ENCODE assay signal across 9 cellular contexts in the genomic region with DNA sequence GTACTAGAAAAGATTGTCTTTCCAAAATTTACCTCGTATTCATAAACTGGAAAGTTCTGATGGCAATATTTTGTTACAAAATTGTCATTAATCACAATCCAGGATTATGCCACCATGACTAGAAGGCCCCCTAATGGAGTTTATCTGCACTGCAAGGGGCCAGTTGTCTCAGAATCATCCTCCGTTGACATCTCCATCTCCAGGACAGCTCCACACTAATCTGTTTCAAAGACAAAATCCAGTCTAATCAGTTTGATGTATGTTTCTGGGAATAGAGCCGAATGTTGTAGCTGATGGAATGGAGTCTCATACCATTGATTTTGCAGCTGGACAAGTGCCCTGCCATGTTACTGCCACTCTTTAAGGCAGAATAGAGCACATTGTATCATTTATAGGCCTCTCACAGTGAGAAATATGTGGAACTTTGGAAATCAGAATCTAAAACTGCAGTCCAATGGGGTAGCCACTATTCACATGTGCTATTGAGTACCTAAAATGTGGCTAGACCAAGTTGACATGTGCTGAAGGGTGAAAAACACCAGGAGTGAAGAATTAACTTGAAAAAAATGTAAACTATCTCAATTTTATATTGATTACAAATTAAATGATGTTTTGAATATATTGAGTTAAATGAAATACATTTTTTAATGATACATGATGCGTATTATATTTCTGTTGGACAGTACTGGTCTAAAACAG. TPM values are rescaled to one million over a fixed set of nuclear protein-coding genes. Genes with fewer than 3 reads are reported as not detected.
DNase-seq lines count a peak whose midpoint lies in the region; ATAC-seq and TF ChIP-seq lines count a peak whose summit lies in the region.
"Had no signal": no experiment of that assay in that cellular context is flagged by ENCODE, and none has a peak within 500 bp of the region (broad histone marks: within the 10 kb centered on the region; RNA-seq: fewer than 3 reads in every experiment).

No MANE protein-coding gene starts in this region.

- no peak overlapping the region for H3K23ac ChIP-seq in mesendoderm (ENCODE audit: low read length)

- H3K9me3 ChIP-seq in CD8-positive, alpha-beta T cell (ENCODE audit: low read length) = no peaks in the 10 kb centered on the region
- H3K9me3 ChIP-seq in HUES64 (ENCODE audit: insufficient read depth, low read depth, low read length) = no peaks in the 10 kb centered on the region

- H3K27ac Mint-ChIP-seq in CD8-positive, alpha-beta T cell = no peak overlapping the region
- peak overlapping the region; percentile 21 for H3K27ac Mint-ChIP-seq in activated naive CD4-positive, alpha-beta T cell treated with anti-CD3 and anti-CD28 coated beads, Interleukin-2, amount 50 U/mL, for 24 hours

- no peak overlapping the region for H4K8ac ChIP-seq in mesendoderm (ENCODE audit: low read depth, low read length)

- H3K36me3 ChIP-seq in CD8-positive, alpha-beta T cell (ENCODE audit: insufficient read depth, low read length) = no peaks in the 10 kb centered on the region
- H3K36me3 ChIP-seq in HUES64 (ENCODE audit: insufficient read depth, low read length) (peaks cover 56% of the 10 kb centered on the region), mesendoderm (ENCODE audit: control insufficient read depth, insufficient read depth, low read length) (peaks cover 3% of the 10 kb centered on the region)

- no peaks in the 10 kb centered on the region for H3K4me1 ChIP-seq in CD8-positive, alpha-beta T cell (ENCODE audit: insufficient read depth, low read length)
- H3K4me1 ChIP-seq in HUES64 (ENCODE audit: insufficient read depth, low read length) = peaks cover 12% of the 10 kb centered on the region
- H3K4me1 ChIP-seq in mesendoderm (ENCODE audit: control insufficient read depth, low read depth, low read length) = no peaks in the 10 kb centered on the region

- no peak overlapping the region for H2BK5ac ChIP-seq in mesendoderm (ENCODE audit: low read length)

- H3K4me2 ChIP-seq in mesendoderm (ENCODE audit: low read length) = no peak overlapping the region

- TF ChIP-seq CTCF in CD8-positive, alpha-beta T cell (IDR thresholded peaks at IDR 0.05) = peak; percentile 70

- H3K9me3 Mint-ChIP-seq in CD8-positive, alpha-beta T cell = no peaks in the 10 kb centered on the region
- no peaks in the 10 kb centered on the region for H3K9me3 Mint-ChIP-seq in activated naive CD4-positive, alpha-beta T cell treated with anti-CD3 and anti-CD28 coated beads, Interleukin-2, amount 50 U/mL, for 24 hours
- H3K9me3 Mint-ChIP-seq: stimulated activated naive CD8-positive, alpha-beta T cell treated with anti-CD3 and anti-CD28 coated beads, Interleukin-15, Interleukin-2, amounts not matched to agents 100 ng/mL and 50 ng/mL, for 24 hours had no signal

- no peak overlapping the region for H3K4me3 ChIP-seq in CD8-positive, alpha-beta T cell (ENCODE audit: low read depth, low read length)
- H3K4me3 ChIP-seq in HUES64 (ENCODE audit: low read length) (no peak overlapping the region), mesendoderm (ENCODE audit: low read length) (no peak overlapping the region)

- no peaks in the 10 kb centered on the region for H3K27me3 Mint-ChIP-seq in CD8-positive, alpha-beta T cell (ENCODE audit: low read depth)
- H3K27me3 Mint-ChIP-seq in activated naive CD4-positive, alpha-beta T cell treated with anti-CD3 and anti-CD28 coated beads, Interleukin-2, amount 50 U/mL, for 24 hours = no peaks in the 10 kb centered on the region
- H3K27me3 Mint-ChIP-seq: stimulated activated naive CD8-positive, alpha-beta T cell treated with anti-CD3 and anti-CD28 coated beads, Interleukin-15, Interleukin-2, amounts not matched to agents 100 ng/mL and 50 ng/mL, for 24 hours had no signal

- H3K4ac ChIP-seq in mesendoderm (ENCODE audit: low read depth, low read length) = no peak overlapping the region

- peaks cover 26% of the 10 kb centered on the region for H3K36me3 Mint-ChIP-seq in CD8-positive, alpha-beta T cell
- peaks cover 33% of the 10 kb centered on the region for H3K36me3 Mint-ChIP-seq in activated naive CD4-positive, alpha-beta T cell treated with anti-CD3 and anti-CD28 coated beads, Interleukin-2, amount 50 U/mL, for 24 hours

- H3K56ac ChIP-seq in mesendoderm (ENCODE audit: low read length) = no peak overlapping the region

- CTCF ChIA-PET in CD8-positive, alpha-beta T cell (lab: Charles Lee) = interaction anchor here (0.7 to 1.5 kb wide), 7 partner anchors 9 to 245 kb away, joined by 3 to 5 read pairs (median 3); partner anchors contain the start of gene KLHL7

- H2BK120ac ChIP-seq in mesendoderm (ENCODE audit: low read depth, low read length) = no peak overlapping the region

- H3K79me2 ChIP-seq in mesendoderm (ENCODE audit: control insufficient read depth, insufficient read depth, low read length) = peaks cover under 1% of the 10 kb centered on the region

- peak; percentile 77 for ATAC-seq in CD8-positive, alpha-beta T cell
- ATAC-seq in HG02623 (IDR thresholded peaks at IDR 0.05; ENCODE audit: unreplicated experiment) = no peak
- no peak for ATAC-seq in left colon
- no peak for ATAC-seq in GM18909 (IDR thresholded peaks at IDR 0.05; ENCODE audit: poor library complexity, unreplicated experiment)

- 92% methylated on average over 4 of the region's 4 CpGs for WGBS in HUES64
- 100% methylated on average over 1 of the region's 4 CpGs for WGBS in mesendoderm (ENCODE audit: extremely low coverage, insufficient coverage, low lambda C conversion rate)

- no peak overlapping the region for H4K5ac ChIP-seq in mesendoderm (ENCODE audit: low read length)

- no peaks in the 10 kb centered on the region for H3K27me3 ChIP-seq in CD8-positive, alpha-beta T cell (ENCODE audit: insufficient read depth, low read length)
- H3K27me3 ChIP-seq in HUES64 (ENCODE audit: insufficient read depth, low read length) (no peaks in the 10 kb centered on the region), mesendoderm (ENCODE audit: insufficient read depth, low read length, poor library complexity) (no peaks in the 10 kb centered on the region)

- H3K27ac ChIP-seq in CD8-positive, alpha-beta T cell (ENCODE audit: low read depth, low read length) = no peak overlapping the region
- H3K27ac ChIP-seq in HUES64 (ENCODE audit: low read depth, low read length) = peak overlapping the region; percentile 55; the same call in 1 of the 2 replicates
- no peak overlapping the region for H3K27ac ChIP-seq in mesendoderm (ENCODE audit: low read depth, low read length)

- POLR2A ChIA-PET in CD8-positive, alpha-beta T cell (lab: Charles Lee) = no interaction called here

- peaks cover 8% of the 10 kb centered on the region for H3K4me1 Mint-ChIP-seq in CD8-positive, alpha-beta T cell (ENCODE audit: low read depth)
- peaks cover 51% of the 10 kb centered on the region for H3K4me1 Mint-ChIP-seq in activated naive CD4-positive, alpha-beta T cell treated with anti-CD3 and anti-CD28 coated beads, Interleukin-2, amount 50 U/mL, for 24 hours

- DNase-seq in CD8-positive, alpha-beta T cell = peak in 1 of 7 experiments; percentile 29
- DNase-seq in mesendoderm = peak; percentile 63
- no peak for DNase-seq in left colon
- no peak for DNase-seq in NCI-H2196 (lab: John Stamatoyannopoulos, UW; ENCODE audit: unreplicated experiment)

- no peaks in the 10 kb centered on the region for H3K79me1 ChIP-seq in mesendoderm (ENCODE audit: low read length)

- H3K4me3 Mint-ChIP-seq in CD8-positive, alpha-beta T cell = no peak overlapping the region
- no peak overlapping the region for H3K4me3 Mint-ChIP-seq in activated naive CD4-positive, alpha-beta T cell treated with anti-CD3 and anti-CD28 coated beads, Interleukin-2, amount 50 U/mL, for 24 hours

- intact Hi-C loops in CD8-positive, alpha-beta T cell (cut with DNase I, micrococcal nuclease) = loop anchor here in 1 of 2 experiments (2.0 kb wide), 1 partner anchor 300 kb away; no protein-coding TSS in a partner anchor
- intact Hi-C loops in left colon (cut with DNase I, micrococcal nuclease) = no loop called here

- H2AK5ac ChIP-seq in mesendoderm (ENCODE audit: low read length) = no peak overlapping the region

- no peak overlapping the region for H3K18ac ChIP-seq in mesendoderm (ENCODE audit: low read length)

- no peak overlapping the region for H3K9ac ChIP-seq in HUES64 (ENCODE audit: low read depth, low read length)
- no peak overlapping the region for H3K9ac ChIP-seq in mesendoderm (ENCODE audit: low read length)

- no peak overlapping the region for H2BK15ac ChIP-seq in mesendoderm (replicated peaks; ENCODE audit: low read depth)

RNA-seq across cellular contexts. Expression of gene TOMM7, which starts 38.3 kb away (rescaled TPM):
- total RNA-seq in CD8-positive, alpha-beta T cell = 100 to 1,000 TPM; 595 to 610 TPM
- 330 TPM for polyA plus RNA-seq in HUES64 (2013, experiment 1 of 2)
- 334 TPM for polyA plus RNA-seq in HUES64 (2013, experiment 2 of 2)
- 769 TPM for polyA plus RNA-seq in mesendoderm (2013, experiment 1 of 2)
- 773 TPM for polyA plus RNA-seq in mesendoderm (2013, experiment 2 of 2)
- total RNA-seq in left colon = 100 to 1,000 TPM; 207 to 251 TPM
